In genomic region chr10:55500931-55501559, GRCh38 we compare ENCODE assay signal across 8 cellular contexts.
A peak's percentile ranks its signal among the peaks of the same experiment; 100 is the strongest.
DNase-seq lines count a peak whose midpoint lies in the region; ATAC-seq, FAIRE-seq and TF ChIP-seq lines count a peak whose summit lies in the region.

No MANE protein-coding gene starts in this region.

- H2AFZ ChIP-seq in SK-N-SH (ENCODE audit: low read depth) (no peak overlapping the region), keratinocyte (ENCODE audit: control insufficient read depth, low read length) (no peak overlapping the region)

- no peaks in the 10 kb centered on the region for H3K4me1 ChIP-seq in SK-N-SH (ENCODE audit: control insufficient read depth in 1 of 2, insufficient read depth in 2 of 2, low read depth in 1 of 2, low read length in 1 of 2)
- no peaks in the 10 kb centered on the region for H3K4me1 ChIP-seq in keratinocyte (ENCODE audit: control insufficient read depth, extremely low read depth, insufficient read depth, low read length)

- no peaks in the 10 kb centered on the region; the same call in 1 of the 2 replicates for H3K9me2 ChIP-seq in SK-N-SH

- CTCF ChIA-PET in SK-N-SH (lab: Yijun Ruan, JAX), result interaction anchor here (0.6 to 1.2 kb wide), 8 partner anchors 9 to 409 kb away, joined by 3 to 5 read pairs (median 3); no protein-coding TSS in a partner anchor

- no peaks in the 10 kb centered on the region for H4K20me1 ChIP-seq in SK-N-SH (ENCODE audit: insufficient read depth)
- no peaks in the 10 kb centered on the region for H4K20me1 ChIP-seq in keratinocyte (ENCODE audit: control insufficient read depth, extremely low read depth, insufficient read depth, low read length)

- H3K27me3 ChIP-seq in SK-N-SH (ENCODE audit: insufficient read depth), result no peaks in the 10 kb centered on the region
- H3K27me3 ChIP-seq in keratinocyte (ENCODE audit: control insufficient read depth, extremely low read depth, insufficient read depth, low read length), result no peaks in the 10 kb centered on the region

- H3K9ac ChIP-seq in SK-N-SH, result no peak overlapping the region
- no peak overlapping the region for H3K9ac ChIP-seq in keratinocyte (ENCODE audit: control insufficient read depth, extremely low read depth, insufficient read depth, low read length)

- peak; percentile 78 for TF ChIP-seq RAD21 in SK-N-SH (IDR thresholded peaks at IDR 0.05; ENCODE audit: low read length)

- no peaks in the 10 kb centered on the region for H3K36me3 ChIP-seq in SK-N-SH (replicated peaks in 1 of 2; ENCODE audit: control insufficient read depth in 1 of 2, insufficient read depth in 2 of 2, low read length in 1 of 2)
- no peaks in the 10 kb centered on the region for H3K36me3 ChIP-seq in keratinocyte (ENCODE audit: control insufficient read depth in 2 of 2, extremely low read depth in 1 of 2, insufficient read depth in 2 of 2, low read length in 2 of 2)

- TF ChIP-seq CTCF in 22Rv1 (IDR thresholded peaks at IDR 0.05) (peak; percentile 75), SK-N-SH (IDR thresholded peaks at IDR 0.05) (peak; percentile 82), keratinocyte (optimal IDR thresholded peaks at IDR 0.05 in 1 of 3, IDR thresholded peaks at IDR 0.05 in 1 of 3, conservative IDR thresholded peaks at IDR 0.05 in 1 of 3; ENCODE audit: extremely low read depth in 1 of 3, insufficient read depth in 2 of 3, low read length in 3 of 3) (peak; percentile 55 to 70 (median 62)), coronary artery (IDR thresholded peaks at IDR 0.05) (no peak)

- no peaks in the 10 kb centered on the region for H3K9me3 ChIP-seq in SK-N-SH
- H3K9me3 ChIP-seq in keratinocyte (ENCODE audit: control insufficient read depth, low read depth, low read length), result no peaks in the 10 kb centered on the region

- no peaks in the 10 kb centered on the region for H3F3A ChIP-seq in SK-N-SH (replicated peaks; ENCODE audit: insufficient read depth)

- H3K4me3 ChIP-seq in SK-N-SH (ENCODE audit: low read depth in 2 of 2, low read length in 1 of 2), result no peak overlapping the region; a peak in 1 of 4 replicates
- no peak overlapping the region for H3K4me3 ChIP-seq in keratinocyte (ENCODE audit: control insufficient read depth in 2 of 3, extremely low read depth in 1 of 3, insufficient read depth in 2 of 3, low read depth in 1 of 3, low read length in 3 of 3)
- no peak overlapping the region for H3K4me3 ChIP-seq in coronary artery

- H3K27ac ChIP-seq in 22Rv1 (no peak overlapping the region), SK-N-SH (ENCODE audit: low read depth in 2 of 2, low read length in 1 of 2) (no peak overlapping the region), keratinocyte (ENCODE audit: control insufficient read depth, insufficient read depth, low read length) (no peak overlapping the region), coronary artery (no peak overlapping the region)

- no peak for TF ChIP-seq EP300 in SK-N-SH (IDR thresholded peaks at IDR 0.05; ENCODE audit: borderline replicate concordance in 1 of 2, low read depth in 1 of 2, low read length in 1 of 2)

- ATAC-seq in GM18502 (IDR thresholded peaks at IDR 0.05; ENCODE audit: poor library complexity, unreplicated experiment) (peak; percentile 91), HG03439 (IDR thresholded peaks at IDR 0.05; ENCODE audit: unreplicated experiment) (peak; percentile 89)

- peak; percentile 3 for DNase-seq in SK-N-SH
- no peak for DNase-seq in keratinocyte (ENCODE audit: low read depth, low spot score)
- DNase-seq in dedifferentiated amniotic fluid mesenchymal stem cell (ENCODE audit: extremely low spot score), result no peak
- DNase-seq in ureter (ENCODE audit: low spot score), result no peak
- DNase-seq in coronary artery (ENCODE audit: low spot score), result no peak

- H3K4me2 ChIP-seq in SK-N-SH (no peak overlapping the region), keratinocyte (ENCODE audit: control insufficient read depth, extremely low read depth, insufficient read depth, low read depth, low read length) (no peak overlapping the region)

- no peak for FAIRE-seq in keratinocyte (lab: Jason Lieb, UNC)

- H3K79me2 ChIP-seq in SK-N-SH (ENCODE audit: insufficient read depth) (no peaks in the 10 kb centered on the region), keratinocyte (ENCODE audit: control insufficient read depth, insufficient read depth, low read length) (no peaks in the 10 kb centered on the region)

- WGBS in SK-N-SH (ENCODE audit: low lambda C conversion rate), result 14% methylated on average over 1 of the region's 1 CpG

- POLR2A ChIA-PET in SK-N-SH (lab: Yijun Ruan, JAX), result no interaction called here

- dilution Hi-C loops in keratinocyte (cut with MboI; ENCODE audit: extremely low pct_ligation_motif_present, low sequenced_read_pairs), result no loop called here

- H3K9me1 ChIP-seq in keratinocyte (ENCODE audit: control insufficient read depth, extremely low read depth, insufficient read depth, low read length), result no peaks in the 10 kb centered on the region

TF ChIP-seq in SK-N-SH, 30 proteins besides CTCF, POLR2A, EP300 and RAD21:
- TF ChIP-seq POLR2AphosphoS5 (IDR thresholded peaks at IDR 0.05; ENCODE audit: low read depth, low read length), result no peak
- TF ChIP-seq SMC3 (IDR thresholded peaks at IDR 0.05; ENCODE audit: low read depth, low read length), result peak; percentile 68
- TF ChIP-seq USF2 (IDR thresholded peaks at IDR 0.05; ENCODE audit: borderline replicate concordance, low read depth, low read length), result no peak
- TF ChIP-seq YY1 (IDR thresholded peaks at IDR 0.05; ENCODE audit: low read depth), result no peak
- TF ChIP-seq JUND (IDR thresholded peaks at IDR 0.05), result no peak
- TF ChIP-seq, protein P1, sequence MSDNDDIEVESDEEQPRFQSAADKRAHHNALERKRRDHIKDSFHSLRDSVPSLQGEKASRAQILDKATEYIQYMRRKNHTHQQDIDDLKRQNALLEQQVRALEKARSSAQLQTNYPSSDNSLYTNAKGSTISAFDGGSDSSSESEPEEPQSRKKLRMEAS (IDR thresholded peaks at IDR 0.05; ENCODE audit: low read depth), result no peak
- no peak for TF ChIP-seq TCF12 (IDR thresholded peaks at IDR 0.05)
- no peak for TF ChIP-seq TEAD4 (IDR thresholded peaks at IDR 0.05; ENCODE audit: borderline replicate concordance, insufficient read depth)
- no peak for TF ChIP-seq FOXM1 (IDR thresholded peaks at IDR 0.05; ENCODE audit: low read depth)
